ENCODE assay signal across 8 cellular contexts in the genomic region with DNA sequence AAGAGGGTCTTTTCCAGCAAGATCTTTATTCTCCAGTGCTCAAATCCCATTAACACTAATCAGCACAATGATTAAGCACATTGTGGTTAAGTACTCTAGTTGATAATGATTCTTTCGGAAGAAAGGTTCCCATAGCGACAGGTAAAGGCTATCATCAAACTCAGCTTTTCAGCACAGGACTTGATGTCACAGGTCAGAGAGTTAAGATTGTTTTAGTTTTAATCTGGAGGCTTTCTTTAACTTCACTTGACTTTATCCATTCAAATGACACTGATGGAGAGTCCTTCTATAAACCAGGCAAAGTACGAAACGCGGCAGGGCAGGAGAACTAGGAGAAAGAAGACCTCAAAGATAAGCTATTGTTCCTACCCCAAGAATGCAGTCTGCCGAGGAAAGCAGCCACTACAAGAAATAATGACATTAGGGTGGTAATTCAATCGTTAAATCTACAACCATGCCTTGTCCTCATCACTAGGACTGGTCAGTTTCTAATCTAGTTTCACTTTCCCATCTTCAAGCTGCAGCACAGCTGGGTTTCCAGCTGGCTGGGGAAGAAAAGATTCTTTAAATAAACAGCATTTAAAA. TPM values are rescaled to one million over a fixed set of nuclear protein-coding genes. Genes with fewer than 3 reads are reported as not detected.
A peak's percentile ranks its signal among the peaks of the same experiment; 100 is the strongest.
DNase-seq lines count a peak whose midpoint lies in the region; ATAC-seq and TF ChIP-seq lines count a peak whose summit lies in the region.

No MANE protein-coding gene starts in this region.

- H3K9me2 ChIP-seq in GM23248 (ENCODE audit: insufficient read depth), result no peaks in the 10 kb centered on the region

- H3K4me2 ChIP-seq in GM23248 (ENCODE audit: unreplicated experiment), result peak overlapping the region; percentile 64

- H3K27ac ChIP-seq in GM23248, result no peak overlapping the region
- H3K27ac ChIP-seq in ascending aorta, result peak overlapping the region in 1 of 2 donors; percentile 4
- peak overlapping the region in 1 of 3 donors; percentile 12 for H3K27ac ChIP-seq in right lobe of liver
- no peak overlapping the region for H3K27ac ChIP-seq in effector memory CD4-positive, alpha-beta T cell (ENCODE audit: insufficient read depth, low read length, poor library complexity, severe bottlenecking)

- H3K27me3 ChIP-seq in GM23248 (replicated peaks; ENCODE audit: insufficient read depth), result no peaks in the 10 kb centered on the region; the same call in 1 of the 2 replicates
- H3K27me3 ChIP-seq in ascending aorta, result no peaks in the 10 kb centered on the region
- H3K27me3 ChIP-seq in right lobe of liver, result no peaks in the 10 kb centered on the region
- H3K27me3 ChIP-seq in effector memory CD4-positive, alpha-beta T cell (replicated peaks; ENCODE audit: control insufficient read depth, insufficient read depth, low read length, poor library complexity, severe bottlenecking), result peaks cover 8% of the 10 kb centered on the region

- H3K36me3 ChIP-seq in GM23248 (ENCODE audit: low read depth) (no peaks in the 10 kb centered on the region), ascending aorta (no peaks in the 10 kb centered on the region), right lobe of liver (no peaks in the 10 kb centered on the region)
- no peaks in the 10 kb centered on the region for H3K36me3 ChIP-seq in effector memory CD4-positive, alpha-beta T cell (ENCODE audit: control insufficient read depth, insufficient read depth, low read length)

- TF ChIP-seq POLR2A in right lobe of liver (IDR thresholded peaks at IDR 0.05), result no peak

- peak overlapping the region; percentile 81 for H2AFZ ChIP-seq in GM23248

- 32 to 33% methylated on average over 7 of the region's 7 CpGs for WGBS in GM23248 (ENCODE audit: low coverage in 1 of 2, low lambda C conversion rate in 2 of 2, missing lambda C conversion rate in 2 of 2), 2 experiments
- WGBS in right lobe of liver (ENCODE audit: insufficient coverage, low coverage, low lambda C conversion rate, missing lambda C conversion rate), result 12% methylated on average over 7 of the region's 7 CpGs

- H3K4me1 ChIP-seq in GM23248 (ENCODE audit: insufficient read depth), result no peaks in the 10 kb centered on the region
- H3K4me1 ChIP-seq in ascending aorta, result peaks cover 0 to 15% of the 10 kb centered on the region in 2 donors
- H3K4me1 ChIP-seq in right lobe of liver, result peaks cover 0 to 36% (median 0%) of the 10 kb centered on the region in 4 donors
- peaks cover 4% of the 10 kb centered on the region for H3K4me1 ChIP-seq in effector memory CD4-positive, alpha-beta T cell (ENCODE audit: control insufficient read depth, insufficient read depth, low read length, poor library complexity, severe bottlenecking)

- ATAC-seq in right lobe of liver (peak; percentile 50 to 59 (median 58)), GM21381 (IDR thresholded peaks at IDR 0.05; ENCODE audit: unreplicated experiment) (no peak)

- peak; percentile 59 for DNase-seq in AG08396 (ENCODE audit: low spot score)
- peak; percentile 39 for DNase-seq in GM23248
- no peak for DNase-seq in ascending aorta (ENCODE audit: low spot score in 2 of 2)
- no peak for DNase-seq in right lobe of liver
- no peak for DNase-seq in effector memory CD4-positive, alpha-beta T cell
- no peak for DNase-seq in mesenteric fat pad (ENCODE audit: low spot score)
- no peak for DNase-seq in AML-193 (lab: John Stamatoyannopoulos, UW)

- H3K4me3 ChIP-seq in GM23248 (peak overlapping the region; percentile 73), ascending aorta (peak overlapping the region; percentile 46 to 59), right lobe of liver (peak overlapping the region; percentile 10 to 50 (median 25))
- H3K4me3 ChIP-seq in effector memory CD4-positive, alpha-beta T cell (ENCODE audit: insufficient read depth, low read depth, low read length, poor library complexity, severe bottlenecking), result no peak overlapping the region

- no peaks in the 10 kb centered on the region for H3K9me3 ChIP-seq in GM23248 (ENCODE audit: low read depth)
- H3K9me3 ChIP-seq in ascending aorta, result no peaks in the 10 kb centered on the region
- H3K9me3 ChIP-seq in right lobe of liver, result no peaks in the 10 kb centered on the region
- H3K9me3 ChIP-seq in effector memory CD4-positive, alpha-beta T cell (ENCODE audit: control insufficient read depth, low read length), result no peaks in the 10 kb centered on the region

- H3K9ac ChIP-seq in GM23248, result peak overlapping the region; percentile 50

- TF ChIP-seq CTCF in ascending aorta (IDR thresholded peaks at IDR 0.05) (no peak), right lobe of liver (IDR thresholded peaks at IDR 0.05) (no peak)

- H3K79me2 ChIP-seq in GM23248 (ENCODE audit: insufficient read depth), result no peaks in the 10 kb centered on the region

- no peaks in the 10 kb centered on the region for H3F3A ChIP-seq in GM23248 (ENCODE audit: insufficient read depth)

- intact Hi-C loops in ascending aorta (cut with DNase I), result no loop called here
- intact Hi-C loops in right lobe of liver (cut with DNase I), result no loop called here

- no peaks in the 10 kb centered on the region for H4K20me1 ChIP-seq in GM23248 (ENCODE audit: insufficient read depth)

- in situ Hi-C loops in GM23248 (cut with MboI), result no loop called here

RNA-seq across cellular contexts. Expression of gene NRG2, which starts 4.6 kb away (rescaled TPM):
- not detected in 2 replicates for total RNA-seq in GM23248 (2014; rRNA removed; shearing (Covaris generic))
- 0.05 TPM in 1 of 2 replicates, not detected in the other for polyA plus RNA-seq in GM23248 (2016; fragmentation: Nextera tagmentation; extraction: Ambion mirVana)
- total RNA-seq in ascending aorta, result 12.8 TPM
- total RNA-seq in right lobe of liver, result under 1 TPM in 5 of 6 experiments, not detected in 1; 0.07 to 0.77 (median 0.14) TPM
- total RNA-seq in mesenteric fat pad, result 5.7 TPM

Comparison
In these comparisons a context has a peak if more than half of its experiments do, and no peak if none do; other contexts are left out.
1. DNase-seq: peak in AG08396 (single experiment) and GM23248 (single experiment); none in ascending aorta (0 of 2), right lobe of liver (0 of 3), effector memory CD4-positive, alpha-beta T cell (0 of 3), mesenteric fat pad (single experiment) and AML-193 (0 of 2).